ENCODE assay signal across 33 cellular contexts in the genomic region with DNA sequence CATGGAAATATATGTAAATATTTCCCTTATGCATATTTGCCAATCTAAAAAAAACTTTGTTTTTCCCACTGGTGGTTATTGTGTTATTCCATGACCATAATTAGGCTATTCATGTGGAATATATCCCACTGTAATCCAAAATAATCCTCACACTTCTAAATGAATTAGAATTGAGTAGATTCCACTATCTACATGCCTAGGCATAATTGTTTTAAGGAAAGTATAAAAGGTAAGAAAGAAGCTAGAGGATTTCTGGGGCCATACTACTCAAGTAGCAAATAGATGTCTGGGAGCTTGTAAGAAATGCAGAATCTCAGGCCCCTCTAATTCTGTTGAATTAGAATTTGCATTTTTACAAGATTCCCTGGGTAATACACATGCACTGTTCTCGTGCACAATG.
"Had no signal": no experiment of that assay in that cellular context is flagged by ENCODE, and none has a peak within 500 bp of the region (broad histone marks: within the 10 kb centered on the region; RNA-seq: fewer than 3 reads in every experiment).

No MANE protein-coding gene starts in this region.

- H3K4me1 ChIP-seq: adrenal gland, ascending aorta, body of pancreas, breast epithelium had no signal

- H3K27ac ChIP-seq: adrenal gland, ascending aorta, body of pancreas, brain microvascular endothelial cell, breast epithelium, cardiac muscle cell had no signal

- H3K36me3 ChIP-seq: adrenal gland, ascending aorta, brain microvascular endothelial cell, breast epithelium, cardiac muscle cell had no signal

- H3K4me3 ChIP-seq: adrenal gland, ascending aorta, body of pancreas, breast epithelium, cardiac muscle cell had no signal

- H3K27me3 ChIP-seq: adrenal gland, ascending aorta, body of pancreas, brain microvascular endothelial cell, breast epithelium, cardiac muscle cell had no signal

- H3K9me3 ChIP-seq: adrenal gland, ascending aorta, body of pancreas, breast epithelium had no signal

- DNase-seq: activated effector memory CD4-positive, alpha-beta T cell treated with anti-CD3 and anti-CD28 coated beads, Interleukin-2, amount 50 U/mL, for 16 hours; activated effector memory CD4-positive, alpha-beta T cell treated with Interleukin-2 at 50 U/mL for 16 hours; activated gamma-delta T cell; activated gamma-delta T cell treated with Interleukin-2 at 50 U/mL for 16 hours; activated naive CD4-positive, alpha-beta T cell; activated naive CD4-positive, alpha-beta T cell treated with anti-CD3 and anti-CD28 coated beads for 36 hours; activated naive CD4-positive, alpha-beta T cell treated with anti-CD3 and anti-CD28 coated beads, Interleukin-2, amount 10 ng/mL, durations not matched to agents 7 days and 5 days; activated naive CD4-positive, alpha-beta T cell treated with anti-CD3 and anti-CD28 coated beads, Interleukin-2, amount 50 U/mL, for 16 hours; activated naive CD4-positive, alpha-beta T cell treated with Interleukin-2 at 50 U/mL for 16 hours; activated naive CD8-positive, alpha-beta T cell treated with anti-CD3 and anti-CD28 coated beads for 36 hours; activated naive CD8-positive, alpha-beta T cell treated with anti-CD3 and anti-CD28 coated beads, Interleukin-2, amount 10 ng/mL, durations not matched to agents 7 days and 5 days; activated naive CD8-positive, alpha-beta T cell treated with anti-CD3 and anti-CD28 coated beads, Interleukin-2, amount 50 U/mL, for 24 hours; activated T-cell treated with anti-CD3 and anti-CD28 coated beads, Interleukin-2, amount 50 U/mL, for 24 hours; activated T-cell treated with anti-CD3 and anti-CD28 coated beads, Interleukin-2, amount 50 U/mL, for 4 hours; activated T-cell treated with anti-CD3 and anti-CD28 coated beads, Interleukin-2, amount 50 U/mL, for 48 hours; activated T-cell treated with anti-CD3 and anti-CD28 coated beads, Interleukin-2, amount 50 U/mL, for 72 hours; adrenal gland; amniotic stem cell; amygdala; anterior cingulate cortex; aorta; body of pancreas; brain microvascular endothelial cell; caudate nucleus; central memory CD4-positive, alpha-beta T cell; cerebellar nuclear complex had no signal

- ATAC-seq: activated naive CD4-positive, alpha-beta T cell treated with anti-CD3 and anti-CD28 coated beads, Interleukin-2, amount 50 U/mL, for 72 hours; activated naive CD8-positive, alpha-beta T cell treated with anti-CD3 and anti-CD28 coated beads, Interleukin-2, amount 50 U/mL, for 24 hours; activated T-cell treated with anti-CD3 and anti-CD28 coated beads, Interleukin-2, amount 50 U/mL, for 4 hours; activated T-cell treated with anti-CD3 and anti-CD28 coated beads, Interleukin-2, amount 50 U/mL, for 72 hours; activated T-helper 17 cell treated with anti-CD3 and anti-CD28 coated beads, Interleukin-2, amount 50 U/mL, for 72 hours; body of pancreas had no signal

- FAIRE-seq: astrocyte, bronchial epithelial cell had no signal
